Comparison of ENCODE assay signal across 8 cellular contexts in genomic region chr17:44198721-44199552, GRCh38. TPM values are rescaled to one million over a fixed set of nuclear protein-coding genes. Genes with fewer than 3 reads are reported as not detected.
DNase-seq lines count a peak whose midpoint lies in the region; ATAC-seq and TF ChIP-seq lines count a peak whose summit lies in the region.

No MANE protein-coding gene starts in this region.

- H3K27me3 Mint-ChIP-seq in CD4-positive, alpha-beta T cell, result no peaks in the 10 kb centered on the region
- no peaks in the 10 kb centered on the region for H3K27me3 Mint-ChIP-seq in T-cell

- H3K36me3 ChIP-seq in psoas muscle (ENCODE audit: insufficient read depth in 1 of 2, low read depth in 1 of 2), result peaks cover 5 to 38% of the 10 kb centered on the region in 2 donors

- intact Hi-C loops in CD4-positive, alpha-beta T cell (cut with DNase I, micrococcal nuclease), result loop anchor here (1.0 to 2.0 kb wide), 3 partner anchors 11 to 20 kb away; partner anchors contain the start of genes TMUB2 (in 1 of the 2) and UBTF (in 1 of the 2)
- intact Hi-C loops in right cardiac atrium (cut with DNase I) (no loop called here), psoas muscle (cut with DNase I) (no loop called here)

- H3K9me3 Mint-ChIP-seq in CD4-positive, alpha-beta T cell, result no peaks in the 10 kb centered on the region
- H3K9me3 Mint-ChIP-seq in T-cell, result no peaks in the 10 kb centered on the region

- CTCF ChIA-PET in CD4-positive, alpha-beta T cell (lab: Charles Lee), result interaction anchor here (0.9 to 4.0 kb wide), 4 partner anchors 10 to 22 kb away, joined by 3 to 20 read pairs (median 4); no protein-coding TSS in a partner anchor
- CTCF ChIA-PET in T-cell (lab: Charles Lee), result interaction anchor here (0.5 to 1.3 kb wide), 4 partner anchors 11 to 23 kb away, joined by 3 to 5 read pairs (median 4); partner anchors contain the start of gene TMUB2 (in 1 of the 2)

- H3K27ac Mint-ChIP-seq in CD4-positive, alpha-beta T cell, result peak overlapping the region; percentile 93
- peak overlapping the region; percentile 89 to 95 for H3K27ac Mint-ChIP-seq in T-cell

- no peaks in the 10 kb centered on the region for H3K27me3 ChIP-seq in CD4-positive, alpha-beta T cell (ENCODE audit: control insufficient read depth, insufficient read depth, low read length)
- H3K27me3 ChIP-seq in right cardiac atrium (ENCODE audit: control insufficient read depth, insufficient read depth), result no peaks in the 10 kb centered on the region
- no peaks in the 10 kb centered on the region for H3K27me3 ChIP-seq in psoas muscle (ENCODE audit: insufficient read depth in 3 of 3, low read length in 2 of 3)

- peak overlapping the region; percentile 83 for H3K27ac ChIP-seq in CD4-positive, alpha-beta T cell (ENCODE audit: low read depth, low read length)
- H3K27ac ChIP-seq in angular gyrus (ENCODE audit: low read depth, low read length) (peak overlapping the region; percentile 79), right cardiac atrium (ENCODE audit: low read length) (peak overlapping the region; percentile 94), psoas muscle (peak overlapping the region; percentile 93)

- WGBS in right cardiac atrium, result under 1% methylated on average over 68 of the region's 68 CpGs
- WGBS in psoas muscle, 3 donors, result 2 to 6% (median 2%) methylated on average over 17 to 66 of the region's 68 CpGs

- H3K36me3 Mint-ChIP-seq in CD4-positive, alpha-beta T cell (ENCODE audit: low read depth), result peaks cover 56% of the 10 kb centered on the region
- H3K36me3 Mint-ChIP-seq in T-cell, result peaks cover 18% of the 10 kb centered on the region

- peaks cover 43% of the 10 kb centered on the region for H3K4me1 Mint-ChIP-seq in CD4-positive, alpha-beta T cell (ENCODE audit: low read depth)
- peaks cover 33 to 49% (median 41%) of the 10 kb centered on the region in 3 donors for H3K4me1 Mint-ChIP-seq in T-cell

- no peaks in the 10 kb centered on the region for H3K9me3 ChIP-seq in CD4-positive, alpha-beta T cell (ENCODE audit: control insufficient read depth, low read length)
- H3K9me3 ChIP-seq in right cardiac atrium (ENCODE audit: control insufficient read depth, low read length), result no peaks in the 10 kb centered on the region
- H3K9me3 ChIP-seq in psoas muscle, result no peaks in the 10 kb centered on the region

- H3K4me3 Mint-ChIP-seq in CD4-positive, alpha-beta T cell, result peak overlapping the region; percentile 90
- H3K4me3 Mint-ChIP-seq in T-cell, result peak overlapping the region; percentile 83 to 88 (median 84)

- ATAC-seq in CD4-positive, alpha-beta T cell (ENCODE audit: poor library complexity), result peak; percentile 14
- ATAC-seq in GM19455 (IDR thresholded peaks at IDR 0.05; ENCODE audit: unreplicated experiment) (peak; percentile 22), HG03565 (IDR thresholded peaks at IDR 0.05; ENCODE audit: unreplicated experiment) (peak; percentile 5), T-cell (replicated peaks in 1 of 4) (peak; percentile 22 to 33 (median 27)), right cardiac atrium (peak; percentile 23 to 39), psoas muscle (peak; percentile 7 to 36 (median 30))

- peak in 9 of 10 experiments; percentile 21 to 69 (median 49) for DNase-seq in CD4-positive, alpha-beta T cell
- DNase-seq in T-cell (peak in 27 of 34 experiments; percentile 19 to 62 (median 44)), right cardiac atrium (peak; percentile 68 to 89 (median 86)), psoas muscle (peak; percentile 68 to 80), DMS79 treated with DMSO at 0.1 percent for 48 hours (lab: John Stamatoyannopoulos, UW) (no peak)

- no peaks in the 10 kb centered on the region for H3K4me1 ChIP-seq in right cardiac atrium (ENCODE audit: control insufficient read depth, insufficient read depth, low read length)
- H3K4me1 ChIP-seq in psoas muscle, result peaks cover 7% of the 10 kb centered on the region

- no peak for TF ChIP-seq CTCF in CD4-positive, alpha-beta T cell (IDR thresholded peaks at IDR 0.05)
- no peak for TF ChIP-seq CTCF in psoas muscle (IDR thresholded peaks at IDR 0.05)

- H3K4me3 ChIP-seq in right cardiac atrium (ENCODE audit: low read length), result peak overlapping the region; percentile 98
- H3K4me3 ChIP-seq in psoas muscle, result peak overlapping the region; percentile 87

- POLR2A ChIA-PET in CD4-positive, alpha-beta T cell (lab: Charles Lee), result interaction anchor here (0.6 to 8.5 kb wide), 10 partner anchors 10 to 950 kb away, joined by 3 to 181 read pairs (median 8); partner anchors contain the start of genes GPATCH8, HDAC5, HEXIM1 and SLC25A39
- POLR2A ChIA-PET in T-cell (lab: Charles Lee), result interaction anchor here (0.6 to 1.0 kb wide), 3 partner anchors 10 to 122 kb away, joined by 3 to 4 read pairs (median 3); partner anchors contain the start of gene TMUB2 (in 1 of the 2)

RNA-seq across cellular contexts. Expression of gene ATXN7L3, which starts 0.7 kb away (rescaled TPM):
- 10 to 100 TPM; 85.2 to 99.2 TPM for total RNA-seq in CD4-positive, alpha-beta T cell
- 100 to 1,000 TPM; 101 to 130 (median 125) TPM for total RNA-seq in T-cell
- total RNA-seq in right cardiac atrium, result 10 to 100 TPM; 37.5 to 52.7 (median 41.2) TPM
- 31.0 TPM for polyA plus RNA-seq in right cardiac atrium
- 10 to 100 TPM; 25.6 to 42.6 (median 38.8) TPM for total RNA-seq in psoas muscle
- polyA plus RNA-seq in psoas muscle, result 10 to 100 TPM; 20.4 to 35.1 (median 21.8) TPM

RNA-seq across cellular contexts. Expression of gene TMUB2, which starts 12.2 kb away (rescaled TPM):
- 10 to 100 TPM; 33.3 to 34.8 TPM for total RNA-seq in CD4-positive, alpha-beta T cell
- total RNA-seq in T-cell (10 to 100 TPM; 42.0 to 46.6 (median 43.0) TPM), right cardiac atrium (10 to 100 TPM; 23.5 to 27.6 (median 26.6) TPM), psoas muscle (10 to 100 TPM; 14.1 to 20.9 (median 20.3) TPM)
- polyA plus RNA-seq in right cardiac atrium (26.3 TPM), psoas muscle (10 to 100 TPM; 22.8 to 44.4 (median 34.7) TPM)

RNA-seq across cellular contexts. Expression of gene UBTF, which starts 20.5 kb away (rescaled TPM):
- 100 to 1,000 TPM; 148 to 158 TPM for total RNA-seq in CD4-positive, alpha-beta T cell
- total RNA-seq in T-cell (100 to 1,000 TPM; 162 to 228 (median 213) TPM), right cardiac atrium (10 to 100 TPM; 36.7 to 63.4 (median 58.6) TPM), psoas muscle (10 to 100 TPM; 42.3 to 67.5 (median 49.9) TPM)
- polyA plus RNA-seq in right cardiac atrium (43.5 TPM), psoas muscle (10 to 100 TPM; 36.0 to 49.4 (median 36.1) TPM)

RNA-seq across cellular contexts. Expression of gene ASB16, which starts 28.4 kb away (rescaled TPM):
- under 1 TPM in 1 of 2 experiments, not detected in 1; 0.11 TPM for total RNA-seq in CD4-positive, alpha-beta T cell
- total RNA-seq in T-cell (under 1 TPM in 1 of 5 donors, not detected in 4; 0.15 TPM), right cardiac atrium (10 to 100 TPM in 2 of 4 donors, 1 to 10 TPM in 2; 5.3 to 11.3 (median 9.7) TPM), psoas muscle (10 to 100 TPM; 17.0 to 43.4 (median 26.1) TPM)
- polyA plus RNA-seq in right cardiac atrium (5.4 TPM), psoas muscle (10 to 100 TPM in 1 of 3 donors, 1 to 10 TPM in 2; 1.1 to 16.5 (median 9.9) TPM)

RNA-seq across cellular contexts. Expression of gene HROB, which starts 57.2 kb away (rescaled TPM):
- 1 to 10 TPM; 1.6 TPM for total RNA-seq in CD4-positive, alpha-beta T cell
- total RNA-seq in T-cell (1 to 10 TPM in 4 of 5 donors, under 1 TPM in 1; 0.73 to 3.4 (median 1.1) TPM), right cardiac atrium (1 to 10 TPM in 1 of 4 donors, under 1 TPM in 3; 0.47 to 1.4 (median 0.76) TPM), psoas muscle (1 to 10 TPM in 1 of 4 donors, under 1 TPM in 3; 0.25 to 1.1 (median 0.39) TPM)
- polyA plus RNA-seq in right cardiac atrium (0.38 TPM), psoas muscle (under 1 TPM; 0.53 to 0.77 (median 0.65) TPM)

Comparison
In these comparisons a context has a peak if more than half of its experiments do, and no peak if none do; other contexts are left out.
1. intact Hi-C loops: an anchor here in CD4-positive, alpha-beta T cell (1.0 to 2.0 kb wide); none called in right cardiac atrium and psoas muscle.